In genomic region chr15:52464478-52464877, GRCh38 we compare ENCODE assay signal across 8 cellular contexts.
DNase-seq lines count a peak whose midpoint lies in the region; ATAC-seq lines count a peak whose summit lies in the region.

No MANE protein-coding gene starts in this region.

- ATAC-seq in GM18520 (IDR thresholded peaks at IDR 0.05; ENCODE audit: unreplicated experiment) (peak; percentile 77), GM21529 (IDR thresholded peaks at IDR 0.05; ENCODE audit: unreplicated experiment) (peak; percentile 55), HG03565 (IDR thresholded peaks at IDR 0.05; ENCODE audit: unreplicated experiment) (peak; percentile 52)

- H3K27ac ChIP-seq in caudate nucleus (ENCODE audit: low read depth, low read length) = no peak overlapping the region

- DNase-seq in lung microvascular endothelial cell (ENCODE audit: low read depth in 2 of 2) (peak; percentile 38 to 45), NCI-H82 treated with DMSO at 0.1 percent for 48 hours (lab: John Stamatoyannopoulos, UW; ENCODE audit: unreplicated experiment) (no peak), GM03348 (ENCODE audit: low spot score) (no peak), AG20443 (ENCODE audit: low spot score) (no peak), caudate nucleus (lab: John Stamatoyannopoulos, UW) (no peak)

Comparison
In these comparisons a context has a peak if more than half of its experiments do, and no peak if none do; other contexts are left out.
1. DNase-seq: peak in lung microvascular endothelial cell (2 of 2); none in NCI-H82 treated with DMSO at 0.1 percent for 48 hours (single experiment), GM03348 (single experiment), AG20443 (single experiment) and caudate nucleus (0 of 61).
2. Peak in every context shown above with its lines, with median percentiles within 50 percentile points of each other: ATAC-seq.